ENCODE assay signal across 15 cellular contexts in the genomic region with DNA sequence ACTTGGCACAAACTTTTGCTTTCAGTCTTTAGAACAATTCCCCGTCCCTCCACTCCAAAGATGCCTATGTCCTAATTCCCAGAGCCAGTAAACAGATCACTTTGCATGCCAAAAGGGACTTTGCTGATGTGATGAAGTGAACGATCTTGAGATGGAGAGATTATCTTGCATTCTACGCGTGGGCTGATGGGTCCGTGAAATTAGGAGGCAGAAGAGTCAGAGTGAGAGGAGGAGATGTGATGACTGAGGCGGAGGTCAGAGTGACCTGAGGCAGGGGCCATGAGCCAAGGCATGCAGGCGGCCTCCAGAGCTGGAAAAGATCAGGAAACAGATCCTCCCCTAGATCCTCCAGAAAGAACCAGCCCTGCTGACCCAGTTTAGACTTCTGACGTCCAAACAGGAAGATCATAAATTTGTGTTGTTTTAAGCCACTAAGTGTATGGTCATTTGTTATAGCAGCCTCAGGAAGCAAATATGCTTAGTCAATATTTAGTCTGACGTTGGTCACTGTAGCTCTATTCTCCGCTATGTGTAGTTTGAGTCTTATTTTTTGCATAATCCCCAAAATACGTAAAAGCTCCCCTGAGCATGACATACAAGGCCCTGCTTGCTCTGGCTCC.
DNase-seq lines count a peak whose midpoint lies in the region; ATAC-seq and TF ChIP-seq lines count a peak whose summit lies in the region.
"Had no signal": no experiment of that assay in that cellular context is flagged by ENCODE, and none has a peak within 500 bp of the region (broad histone marks: within the 10 kb centered on the region; RNA-seq: fewer than 3 reads in every experiment).

No MANE protein-coding gene starts in this region.

- peaks cover 8% of the 10 kb centered on the region for H3K27me3 Mint-ChIP-seq in HFFc6 (ENCODE audit: insufficient read depth)
- no peaks in the 10 kb centered on the region for H3K27me3 Mint-ChIP-seq in activated T-cell treated with anti-CD3 and anti-CD28 coated beads, Interleukin-2, amount 50 U/mL, for 4 hours (ENCODE audit: low read depth)
- H3K27me3 Mint-ChIP-seq: CD4-positive, CD25-positive, alpha-beta regulatory T cell had no signal

- H2BK120ac ChIP-seq in trophoblast cell (ENCODE audit: insufficient read depth, low read length, poor library complexity): no peak overlapping the region

- peaks cover 14% of the 10 kb centered on the region; the same call in 1 of the 2 replicates for H3K36me3 Mint-ChIP-seq in HFFc6 (ENCODE audit: low read depth)
- H3K36me3 Mint-ChIP-seq in activated T-cell treated with anti-CD3 and anti-CD28 coated beads, Interleukin-2, amount 50 U/mL, for 4 hours (ENCODE audit: insufficient read depth): no peaks in the 10 kb centered on the region
- H3K36me3 Mint-ChIP-seq: CD4-positive, CD25-positive, alpha-beta regulatory T cell had no signal

- no peak for ATAC-seq in activated T-cell treated with anti-CD3 and anti-CD28 coated beads, Interleukin-2, amount 50 U/mL, for 4 hours
- ATAC-seq: HCT116 had no signal

- H2AFZ ChIP-seq in trophoblast cell (ENCODE audit: insufficient read depth, low read length, poor library complexity): no peak overlapping the region
- H2AFZ ChIP-seq: GM23248 had no signal

- H3K4me1 Mint-ChIP-seq in HFFc6 (ENCODE audit: low read depth): peaks cover 53% of the 10 kb centered on the region
- H3K4me1 Mint-ChIP-seq in activated T-cell treated with anti-CD3 and anti-CD28 coated beads, Interleukin-2, amount 50 U/mL, for 4 hours (ENCODE audit: low read depth): peaks cover 33% of the 10 kb centered on the region

- H2AK5ac ChIP-seq in trophoblast cell (ENCODE audit: low read length): no peak overlapping the region

- TF ChIP-seq CTCF in HFFc6 (IDR thresholded peaks at IDR 0.05): no peak
- no peak for TF ChIP-seq CTCF in fibroblast of mammary gland (conservative IDR thresholded peaks at IDR 0.05; ENCODE audit: control insufficient read depth, insufficient read depth, low read depth, low read length)

- no peak overlapping the region for H3K4me3 Mint-ChIP-seq in HFFc6
- H3K4me3 Mint-ChIP-seq in activated T-cell treated with anti-CD3 and anti-CD28 coated beads, Interleukin-2, amount 50 U/mL, for 4 hours: no peak overlapping the region
- H3K4me3 Mint-ChIP-seq: CD4-positive, CD25-positive, alpha-beta regulatory T cell had no signal

- DNase-seq in NOMO-1 treated with DMSO at 0.1 percent for 48 hours (lab: John Stamatoyannopoulos, UW; ENCODE audit: unreplicated experiment) (peak; percentile 23), NOMO-1 treated with dmso at 0.1 percent for 144 hours (lab: John Stamatoyannopoulos, UW; ENCODE audit: unreplicated experiment) (no peak), HFFc6 (peak; percentile 18), fibroblast of mammary gland (ENCODE audit: low read depth) (peak; percentile 54), trophoblast cell (peak; percentile 29 to 78), germinal center (ENCODE audit: low spot score) (no peak), RPMI8226 (no peak)
- no peak for DNase-seq in activated T-cell treated with anti-CD3 and anti-CD28 coated beads, Interleukin-2, amount 50 U/mL, for 4 hours
- DNase-seq: 8988T; AML-193; Calu3; CD4-positive, CD25-positive, alpha-beta regulatory T cell; GM23248 had no signal

- H3K18ac ChIP-seq in trophoblast cell (ENCODE audit: low read length): no peak overlapping the region

- no peak overlapping the region for H2BK12ac ChIP-seq in trophoblast cell (ENCODE audit: low read length)

- H2BK5ac ChIP-seq in trophoblast cell (ENCODE audit: low read depth, low read length, poor library complexity): no peak overlapping the region

- peaks cover 8% of the 10 kb centered on the region; the same call in 1 of the 2 replicates for H3K9me3 Mint-ChIP-seq in HFFc6
- H3K9me3 Mint-ChIP-seq in activated T-cell treated with anti-CD3 and anti-CD28 coated beads, Interleukin-2, amount 50 U/mL, for 4 hours: no peaks in the 10 kb centered on the region

- no CpG with 5 or more reads among the region's 11 CpGs for WGBS in trophoblast cell (ENCODE audit: extremely low coverage, insufficient coverage, insufficient read length)

- H3K14ac ChIP-seq in trophoblast cell (ENCODE audit: low read length): no peak overlapping the region

- H3K79me1 ChIP-seq in trophoblast cell (ENCODE audit: low read length): peaks cover 6% of the 10 kb centered on the region

- H3K27ac Mint-ChIP-seq in HFFc6: no peak overlapping the region; the same call in 1 of the 2 replicates

- H3K79me2 ChIP-seq in trophoblast cell (ENCODE audit: control insufficient read depth, insufficient read depth, low read length, poor library complexity): no peaks in the 10 kb centered on the region

- H3K4me1 ChIP-seq in trophoblast cell (ENCODE audit: control insufficient read depth in 1 of 2, insufficient read depth in 2 of 2, low read length in 2 of 2): peaks cover 0 to 9% of the 10 kb centered on the region in 2 experiments

- H3K36me3 ChIP-seq in trophoblast cell (ENCODE audit: control insufficient read depth in 1 of 2, insufficient read depth in 2 of 2, low read length in 2 of 2): no peaks in the 10 kb centered on the region
- H3K36me3 ChIP-seq: BLaER1 had no signal

- no peaks in the 10 kb centered on the region for H3K27me3 ChIP-seq in trophoblast cell (ENCODE audit: insufficient read depth, low read length)
- H3K27me3 ChIP-seq: BLaER1 had no signal

- H3K9ac ChIP-seq in trophoblast cell (ENCODE audit: low read length): no peak overlapping the region
- H3K9ac ChIP-seq: BLaER1, GM23248 had no signal

- no peak overlapping the region for H3K23ac ChIP-seq in trophoblast cell (ENCODE audit: low read length)

- no peak overlapping the region for H4K12ac ChIP-seq in trophoblast cell (ENCODE audit: low read depth, low read length)

- H3K4me2 ChIP-seq in trophoblast cell (ENCODE audit: low read length): no peak overlapping the region
- H3K4me2 ChIP-seq: BLaER1 had no signal

- H4K8ac ChIP-seq in trophoblast cell (ENCODE audit: low read depth, low read length): no peak overlapping the region

- H4K91ac ChIP-seq in trophoblast cell (ENCODE audit: low read depth, low read length): peak overlapping the region; percentile 39

- H3K27ac ChIP-seq in trophoblast cell (ENCODE audit: low read depth, low read length): no peak overlapping the region
- H3K27ac ChIP-seq: BLaER1, GM23248 had no signal

- H3K4me3 ChIP-seq in fibroblast of mammary gland (ENCODE audit: control insufficient read depth, low read depth, low read length) (no peak overlapping the region), trophoblast cell (ENCODE audit: low read depth, low read length) (no peak overlapping the region)
- H3K4me3 ChIP-seq: BLaER1, GM23248 had no signal

- H3K9me3 ChIP-seq in trophoblast cell (ENCODE audit: insufficient read depth, low read depth, low read length): peaks cover 2% of the 10 kb centered on the region
- H3K9me3 ChIP-seq: BLaER1 had no signal

- no peak overlapping the region for H3K4ac ChIP-seq in trophoblast cell (ENCODE audit: low read depth, low read length)

Comparison
In these comparisons a context has a peak if more than half of its experiments do, and no peak if none do; other contexts are left out.
1. DNase-seq: peak in NOMO-1 treated with DMSO at 0.1 percent for 48 hours (single experiment), HFFc6 (single experiment), fibroblast of mammary gland (single experiment) and trophoblast cell (2 of 2); none in NOMO-1 treated with dmso at 0.1 percent for 144 hours (single experiment), activated T-cell treated with anti-CD3 and anti-CD28 coated beads, Interleukin-2, amount 50 U/mL, for 4 hours (single experiment), germinal center (single experiment) and RPMI8226 (single experiment).